ENCODE assay signal across 31 cellular contexts in genomic region chr7:78388982-78389381, GRCh38.
"Had no signal": no experiment of that assay in that cellular context is flagged by ENCODE, and none has a peak within 500 bp of the region (broad histone marks: within the 10 kb centered on the region; RNA-seq: fewer than 3 reads in every experiment).

No MANE protein-coding gene starts in this region.

- H3K9me3 Mint-ChIP-seq: activated CD4-positive, alpha-beta memory T cell treated with anti-CD3 and anti-CD28 coated beads for 36 hours; activated CD4-positive, alpha-beta T cell treated with anti-CD3 and anti-CD28 coated beads, Interleukin-2, amount 10 ng/mL, durations not matched to agents 24 days and 14 days; activated naive CD4-positive, alpha-beta T cell treated with anti-CD3 and anti-CD28 coated beads, Interleukin-2, amount 10 ng/mL, durations not matched to agents 7 days and 5 days; activated naive CD4-positive, alpha-beta T cell treated with anti-CD3 and anti-CD28 coated beads, Interleukin-2, amount 50 U/mL, for 72 hours; activated naive CD8-positive, alpha-beta T cell treated with anti-CD3 and anti-CD28 coated beads, Interleukin-2, amount 10 ng/mL, durations not matched to agents 7 days and 5 days; activated T-helper 1 cell treated with anti-CD3 and anti-CD28 coated beads, Interleukin-12 subunit alpha, Interleukin-12 subunit beta, Interleukin-2, Interleukin-4 antibody, amounts not matched to agents 30 ng/mL and 10 ng/mL and 1 ng/mL, durations not matched to agents 14 hours and 24 hours and 36 hours; brain had no signal

- H3K27ac ChIP-seq: ascending aorta, esophagus muscularis mucosa, foreskin keratinocyte, gastrocnemius medialis, heart left ventricle had no signal

- H3K4me3 ChIP-seq: ascending aorta, esophagus muscularis mucosa, gastrocnemius medialis, heart left ventricle had no signal

- H3K36me3 ChIP-seq: ascending aorta, esophagus muscularis mucosa, gastrocnemius medialis, heart left ventricle had no signal

- DNase-seq: activated CD4-positive, alpha-beta memory T cell treated with anti-CD3 and anti-CD28 coated beads for 36 hours; activated CD4-positive, alpha-beta T cell treated with anti-CD3 and anti-CD28 coated beads for 36 hours; activated CD4-positive, alpha-beta T cell treated with anti-CD3 and anti-CD28 coated beads, Interleukin-2, amount 10 ng/mL, durations not matched to agents 24 days and 14 days; activated CD4-positive, CD25-positive, alpha-beta regulatory T cell; activated CD4-positive, CD25-positive, alpha-beta regulatory T cell treated with anti-CD3 and anti-CD28 coated beads, Interleukin-2, amount 50 U/mL, for 72 hours; activated CD8-positive, alpha-beta memory T cell treated with anti-CD3 and anti-CD28 coated beads, Interleukin-2, amount 10 ng/mL, durations not matched to agents 7 days and 5 days; activated CD8-positive, alpha-beta memory T cell treated with anti-CD3 and anti-CD28 coated beads, Interleukin-2, amount 50 U/mL, for 4 hours; activated CD8-positive, alpha-beta T cell treated with anti-CD3 and anti-CD28 coated beads, Interleukin-2, amount 10 ng/mL, durations not matched to agents 7 days and 5 days; activated gamma-delta T cell; activated naive CD4-positive, alpha-beta T cell; activated naive CD4-positive, alpha-beta T cell treated with anti-CD3 and anti-CD28 coated beads, Interleukin-2, amount 10 ng/mL, durations not matched to agents 7 days and 5 days; activated naive CD8-positive, alpha-beta T cell treated with anti-CD3 and anti-CD28 coated beads, Interleukin-2, amount 10 ng/mL, durations not matched to agents 7 days and 5 days; activated T-cell treated with anti-CD3 and anti-CD28 coated beads, Interleukin-2, amount 50 U/mL, for 1 hour; activated T-cell treated with anti-CD3 and anti-CD28 coated beads, Interleukin-2, amount 50 U/mL, for 48 hours; cortex of kidney; dermis blood vessel endothelial cell; effector CD4-positive, alpha-beta T cell; effector memory CD8-positive, alpha-beta T cell; erythroblast; foreskin keratinocyte; gastrocnemius medialis; glutamatergic neuron; heart left ventricle; T-helper 2 cell had no signal

- H3K27me3 Mint-ChIP-seq: activated CD4-positive, alpha-beta memory T cell treated with anti-CD3 and anti-CD28 coated beads for 36 hours; activated CD4-positive, alpha-beta T cell treated with anti-CD3 and anti-CD28 coated beads, Interleukin-2, amount 10 ng/mL, durations not matched to agents 24 days and 14 days; activated CD8-positive, alpha-beta memory T cell treated with anti-CD3 and anti-CD28 coated beads, Interleukin-2, amount 10 ng/mL, durations not matched to agents 7 days and 5 days; activated naive CD4-positive, alpha-beta T cell treated with anti-CD3 and anti-CD28 coated beads, Interleukin-2, amount 10 ng/mL, durations not matched to agents 7 days and 5 days; activated naive CD8-positive, alpha-beta T cell treated with anti-CD3 and anti-CD28 coated beads, Interleukin-2, amount 10 ng/mL, durations not matched to agents 7 days and 5 days; brain; central memory CD8-positive, alpha-beta T cell; effector memory CD8-positive, alpha-beta T cell had no signal

- FAIRE-seq: bronchial epithelial cell had no signal

- H3K4me1 Mint-ChIP-seq: activated CD4-positive, alpha-beta T cell treated with anti-CD3 and anti-CD28 coated beads for 36 hours; activated CD4-positive, alpha-beta T cell treated with anti-CD3 and anti-CD28 coated beads, Interleukin-2, amount 10 ng/mL, durations not matched to agents 24 days and 14 days; activated CD8-positive, alpha-beta memory T cell treated with anti-CD3 and anti-CD28 coated beads, Interleukin-2, amount 10 ng/mL, durations not matched to agents 7 days and 5 days; activated naive CD4-positive, alpha-beta T cell treated with anti-CD3 and anti-CD28 coated beads, Interleukin-2, amount 10 ng/mL, durations not matched to agents 7 days and 5 days; activated naive CD8-positive, alpha-beta T cell treated with anti-CD3 and anti-CD28 coated beads, Interleukin-2, amount 10 ng/mL, durations not matched to agents 7 days and 5 days; central memory CD8-positive, alpha-beta T cell had no signal

- H3K27me3 ChIP-seq: ascending aorta, esophagus muscularis mucosa, foreskin keratinocyte, gastrocnemius medialis, heart left ventricle had no signal

- H3K4me1 ChIP-seq: ascending aorta, esophagus muscularis mucosa, foreskin keratinocyte, heart left ventricle had no signal

- H3K36me3 Mint-ChIP-seq: activated CD4-positive, alpha-beta memory T cell treated with anti-CD3 and anti-CD28 coated beads for 36 hours; activated CD8-positive, alpha-beta memory T cell treated with anti-CD3 and anti-CD28 coated beads, Interleukin-2, amount 10 ng/mL, durations not matched to agents 7 days and 5 days; activated naive CD4-positive, alpha-beta T cell treated with anti-CD3 and anti-CD28 coated beads, Interleukin-2, amount 10 ng/mL, durations not matched to agents 7 days and 5 days; activated naive CD4-positive, alpha-beta T cell treated with anti-CD3 and anti-CD28 coated beads, Interleukin-2, amount 50 U/mL, for 72 hours; activated naive CD8-positive, alpha-beta T cell treated with anti-CD3 and anti-CD28 coated beads, Interleukin-2, amount 10 ng/mL, durations not matched to agents 7 days and 5 days; brain had no signal

- H3K4me3 Mint-ChIP-seq: activated CD4-positive, alpha-beta memory T cell treated with anti-CD3 and anti-CD28 coated beads for 36 hours; activated CD4-positive, alpha-beta T cell treated with anti-CD3 and anti-CD28 coated beads for 36 hours; activated CD4-positive, alpha-beta T cell treated with anti-CD3 and anti-CD28 coated beads, Interleukin-2, amount 10 ng/mL, durations not matched to agents 24 days and 14 days; activated CD8-positive, alpha-beta memory T cell treated with anti-CD3 and anti-CD28 coated beads, Interleukin-2, amount 10 ng/mL, durations not matched to agents 7 days and 5 days; activated CD8-positive, alpha-beta T cell treated with anti-CD3 and anti-CD28 coated beads, Interleukin-2, amount 10 ng/mL, durations not matched to agents 7 days and 5 days; activated naive CD4-positive, alpha-beta T cell treated with anti-CD3 and anti-CD28 coated beads, Interleukin-2, amount 10 ng/mL, durations not matched to agents 7 days and 5 days; activated naive CD8-positive, alpha-beta T cell treated with anti-CD3 and anti-CD28 coated beads, Interleukin-2, amount 10 ng/mL, durations not matched to agents 7 days and 5 days; activated T-helper 1 cell treated with anti-CD3 and anti-CD28 coated beads, Interleukin-12 subunit alpha, Interleukin-12 subunit beta, Interleukin-2, Interleukin-4 antibody, amounts not matched to agents 30 ng/mL and 10 ng/mL and 1 ng/mL, durations not matched to agents 14 hours and 24 hours and 36 hours; brain; central memory CD8-positive, alpha-beta T cell; effector memory CD8-positive, alpha-beta T cell had no signal

- H3K27ac Mint-ChIP-seq: activated CD4-positive, alpha-beta memory T cell treated with anti-CD3 and anti-CD28 coated beads for 36 hours; activated CD4-positive, alpha-beta T cell treated with anti-CD3 and anti-CD28 coated beads for 36 hours; activated CD4-positive, alpha-beta T cell treated with anti-CD3 and anti-CD28 coated beads, Interleukin-2, amount 10 ng/mL, durations not matched to agents 24 days and 14 days; activated CD8-positive, alpha-beta memory T cell treated with anti-CD3 and anti-CD28 coated beads, Interleukin-2, amount 10 ng/mL, durations not matched to agents 7 days and 5 days; activated CD8-positive, alpha-beta T cell treated with anti-CD3 and anti-CD28 coated beads, Interleukin-2, amount 10 ng/mL, durations not matched to agents 7 days and 5 days; activated naive CD4-positive, alpha-beta T cell treated with anti-CD3 and anti-CD28 coated beads, Interleukin-2, amount 10 ng/mL, durations not matched to agents 7 days and 5 days; activated naive CD4-positive, alpha-beta T cell treated with anti-CD3 and anti-CD28 coated beads, Interleukin-2, amount 50 U/mL, for 72 hours; activated naive CD8-positive, alpha-beta T cell treated with anti-CD3 and anti-CD28 coated beads, Interleukin-2, amount 10 ng/mL, durations not matched to agents 7 days and 5 days; activated T-helper 1 cell treated with anti-CD3 and anti-CD28 coated beads, Interleukin-12 subunit alpha, Interleukin-12 subunit beta, Interleukin-2, Interleukin-4 antibody, amounts not matched to agents 30 ng/mL and 10 ng/mL and 1 ng/mL, durations not matched to agents 14 hours and 24 hours and 36 hours; brain; effector memory CD8-positive, alpha-beta T cell had no signal

- ATAC-seq: activated CD4-positive, alpha-beta T cell treated with anti-CD3 and anti-CD28 coated beads for 36 hours; activated CD8-positive, alpha-beta memory T cell treated with anti-CD3 and anti-CD28 coated beads, Interleukin-2, amount 10 ng/mL, durations not matched to agents 7 days and 5 days; activated CD8-positive, alpha-beta T cell treated with anti-CD3 and anti-CD28 coated beads, Interleukin-2, amount 10 ng/mL, durations not matched to agents 7 days and 5 days; activated naive CD4-positive, alpha-beta T cell treated with anti-CD3 and anti-CD28 coated beads, Interleukin-2, amount 50 U/mL, for 72 hours; effector memory CD8-positive, alpha-beta T cell; foreskin keratinocyte; gastrocnemius medialis; heart left ventricle had no signal

- H3K9me3 ChIP-seq: ascending aorta, esophagus muscularis mucosa, gastrocnemius medialis, heart left ventricle had no signal
